Comparison of ENCODE assay signal across 19 cellular contexts in genomic region chr6:125144822-125145221, GRCh38.
"Had no signal": no experiment of that assay in that cellular context is flagged by ENCODE, and none has a peak within 500 bp of the region (broad histone marks: within the 10 kb centered on the region; RNA-seq: fewer than 3 reads in every experiment).

No MANE protein-coding gene starts in this region.

- DNase-seq: colonic mucosa; cortex of kidney; dorsolateral prefrontal cortex; effector CD4-positive, alpha-beta T cell; effector CD8-positive, alpha-beta T cell; effector memory CD4-positive, alpha-beta T cell; effector memory CD8-positive, alpha-beta T cell; endodermal cell; erythroblast; esophagus squamous epithelium; foreskin fibroblast; foreskin keratinocyte; foreskin melanocyte; gastrocnemius medialis; glutamatergic neuron; head of caudate nucleus; heart left ventricle; heart right ventricle had no signal

- H3K4me3 Mint-ChIP-seq: dendritic cell treated with granulocyte-macrophage colony-stimulating factor and Interleukin-4, amounts not matched to agents 40 ng/mL and 50 ng/mL, for 4 days; effector memory CD8-positive, alpha-beta T cell; endodermal cell had no signal

- H3K9me3 Mint-ChIP-seq: dendritic cell treated with granulocyte-macrophage colony-stimulating factor and Interleukin-4, amounts not matched to agents 40 ng/mL and 50 ng/mL, for 4 days; effector memory CD8-positive, alpha-beta T cell had no signal

- H3K4me1 Mint-ChIP-seq: endodermal cell had no signal

- H3K27ac Mint-ChIP-seq: dendritic cell treated with granulocyte-macrophage colony-stimulating factor and Interleukin-4, amounts not matched to agents 40 ng/mL and 50 ng/mL, for 4 days; effector memory CD8-positive, alpha-beta T cell; endodermal cell had no signal
